16 cellular contexts compared by ENCODE assay signal in genomic region chr1:116827607-116828125, GRCh38.
A peak's percentile ranks its signal among the peaks of the same experiment; 100 is the strongest.
DNase-seq lines count a peak whose midpoint lies in the region; ATAC-seq, FAIRE-seq and TF ChIP-seq lines count a peak whose summit lies in the region.
"Had no signal": no experiment of that assay in that cellular context is flagged by ENCODE, and none has a peak within 500 bp of the region (broad histone marks: within the 10 kb centered on the region; RNA-seq: fewer than 3 reads in every experiment).

No MANE protein-coding gene starts in this region.

- H3K4me3 Mint-ChIP-seq in activated T-cell treated with anti-CD3 and anti-CD28 coated beads, Interleukin-2, amount 50 U/mL, for 72 hours: peak overlapping the region; percentile 79 to 83
- no peak overlapping the region for H3K4me3 Mint-ChIP-seq in stimulated activated naive B cell treated with anti-CD40 and anti-IgM and Interleukin-4, amounts not matched to agents 10 μg/mL and 1 μg/mL and 100 μg/mL, for 72 hours

- H3K4me3 ChIP-seq in GM12878: no peak overlapping the region
- H3K4me3 ChIP-seq in Karpas-422 (ENCODE audit: low read length): no peak overlapping the region
- no peak overlapping the region for H3K4me3 ChIP-seq in foreskin fibroblast (ENCODE audit: low read depth in 1 of 2, low read length in 2 of 2)
- H3K4me3 ChIP-seq: gastroesophageal sphincter, tibial nerve had no signal

- H3K27ac Mint-ChIP-seq in activated T-cell treated with anti-CD3 and anti-CD28 coated beads, Interleukin-2, amount 50 U/mL, for 72 hours: peak overlapping the region; percentile 93
- H3K27ac Mint-ChIP-seq in stimulated activated naive B cell treated with anti-CD40 and anti-IgM and Interleukin-4, amounts not matched to agents 10 μg/mL and 1 μg/mL and 100 μg/mL, for 72 hours: peak overlapping the region; percentile 78
- H3K27ac Mint-ChIP-seq: progenitor cell of endocrine pancreas had no signal

- CTCF ChIA-PET in GM12878 (lab: Yijun Ruan, JAX): interaction anchor here (0.8 to 6.5 kb wide), 17 partner anchors 8 to 250 kb away, joined by 3 to 68 read pairs (median 6); partner anchors contain the start of gene TTF2

- no peaks in the 10 kb centered on the region for H3K9me2 ChIP-seq in Karpas-422 (replicated peaks; ENCODE audit: insufficient read depth, low read length)

- H3K27me3 Mint-ChIP-seq in activated T-cell treated with anti-CD3 and anti-CD28 coated beads, Interleukin-2, amount 50 U/mL, for 72 hours (ENCODE audit: low read depth): no peaks in the 10 kb centered on the region
- peaks cover 4 to 8% of the 10 kb centered on the region in 2 donors for H3K27me3 Mint-ChIP-seq in stimulated activated naive B cell treated with anti-CD40 and anti-IgM and Interleukin-4, amounts not matched to agents 10 μg/mL and 1 μg/mL and 100 μg/mL, for 72 hours
- H3K27me3 Mint-ChIP-seq: progenitor cell of endocrine pancreas had no signal

- no peaks in the 10 kb centered on the region; the same call in 1 of the 3 replicates for H3K9me3 ChIP-seq in GM12878 (replicated peaks; ENCODE audit: control insufficient read depth, insufficient read depth, low read length)
- H3K9me3 ChIP-seq in Karpas-422 (ENCODE audit: low read length): no peaks in the 10 kb centered on the region
- H3K9me3 ChIP-seq: gastroesophageal sphincter, tibial nerve had no signal

- peaks cover 23% of the 10 kb centered on the region for H3K4me1 ChIP-seq in GM12878 (ENCODE audit: control insufficient read depth, insufficient read depth, low read length)
- no peaks in the 10 kb centered on the region for H3K4me1 ChIP-seq in Karpas-422 (ENCODE audit: low read length)
- H3K4me1 ChIP-seq: tibial nerve had no signal

- H3K4me1 Mint-ChIP-seq in activated T-cell treated with anti-CD3 and anti-CD28 coated beads, Interleukin-2, amount 50 U/mL, for 72 hours (ENCODE audit: low read depth): peaks cover 90% of the 10 kb centered on the region
- peaks cover 11 to 16% of the 10 kb centered on the region in 2 donors for H3K4me1 Mint-ChIP-seq in stimulated activated naive B cell treated with anti-CD40 and anti-IgM and Interleukin-4, amounts not matched to agents 10 μg/mL and 1 μg/mL and 100 μg/mL, for 72 hours

- H3K27ac ChIP-seq in GM12878 (ENCODE audit: control insufficient read depth, insufficient read depth) (peak overlapping the region; percentile 22; the same call in 1 of the 2 replicates), Karpas-422 (ENCODE audit: low read length) (no peak overlapping the region)
- H3K27ac ChIP-seq: gastroesophageal sphincter, tibial nerve had no signal

- H3K36me3 ChIP-seq in GM12878 (ENCODE audit: control insufficient read depth in 2 of 2, insufficient read depth in 2 of 2, low read length in 1 of 2) (no peaks in the 10 kb centered on the region), Karpas-422 (ENCODE audit: insufficient read depth, low read length) (no peaks in the 10 kb centered on the region)
- H3K36me3 ChIP-seq: gastroesophageal sphincter, tibial nerve had no signal

- SMC1A ChIA-PET in GM12878 (lab: Charles Lee; ENCODE audit: uncharacterized antibody, unreplicated experiment): interaction anchor here (0.6 to 5.7 kb wide), 34 partner anchors 8 to 259 kb away, joined by 3 to 80 read pairs (median 8); partner anchors contain the start of gene TTF2

- no peak; the same call in 1 of the 2 replicates for TF ChIP-seq RAD21 in GM12878 (IDR thresholded peaks at IDR 0.05; ENCODE audit: insufficient read depth, low read depth, low read length)

- no peaks in the 10 kb centered on the region for H4K20me1 ChIP-seq in GM12878 (ENCODE audit: control insufficient read depth, insufficient read depth)
- H4K20me1 ChIP-seq in Karpas-422 (ENCODE audit: insufficient read depth, low read depth, low read length): no peaks in the 10 kb centered on the region

- POLR2A ChIA-PET in GM12878 (lab: Charles Lee): interaction anchor here (0.5 to 3.8 kb wide), 18 partner anchors 10 to 233 kb away, joined by 3 to 19 read pairs (median 6); partner anchors contain the start of gene TTF2

- TSS peak; percentile 94 for BruUV-seq in GM12878 (replicated peaks; lab: Mats Ljungman, UMichigan)

- TF ChIP-seq POLR2A in GM12878 (IDR thresholded peaks at IDR 0.05; ENCODE audit: low read depth, low read length): no peak

- no peak for FAIRE-seq in GM12878 (lab: Jason Lieb, UNC)
- FAIRE-seq: bronchial epithelial cell, islet of Langerhans had no signal

- no peaks in the 10 kb centered on the region for H3K79me2 ChIP-seq in GM12878 (ENCODE audit: control insufficient read depth, insufficient read depth, low read length)
- no peaks in the 10 kb centered on the region for H3K79me2 ChIP-seq in Karpas-422 (ENCODE audit: low read length)

- ATAC-seq in activated T-cell treated with anti-CD3 and anti-CD28 coated beads, Interleukin-2, amount 50 U/mL, for 72 hours (replicated peaks in 1 of 2): peak; percentile 6 to 20
- ATAC-seq in HG03520 (IDR thresholded peaks at IDR 0.05; ENCODE audit: unreplicated experiment) (peak; percentile 4), GM12878 (peak; percentile 45)
- peak; percentile 7 to 37 for ATAC-seq in stimulated activated naive B cell treated with anti-CD40 and anti-IgM and Interleukin-4, amounts not matched to agents 10 μg/mL and 1 μg/mL and 100 μg/mL, for 72 hours (replicated peaks)
- ATAC-seq: gastroesophageal sphincter had no signal

- 56% methylated on average over 2 of the region's 2 CpGs for WGBS in GM12878 (ENCODE audit: insufficient coverage, insufficient replicate concordance, low lambda C conversion rate, missing lambda C conversion rate)

- H3K27me3 ChIP-seq in GM12878 (replicated peaks in 1 of 2; ENCODE audit: control insufficient read depth in 2 of 2, insufficient read depth in 2 of 2, low read length in 1 of 2) (no peaks in the 10 kb centered on the region; a peak in 1 of 4 replicates), Karpas-422 (ENCODE audit: low read length) (no peaks in the 10 kb centered on the region)
- H3K27me3 ChIP-seq: gastroesophageal sphincter, tibial nerve had no signal

- peaks cover 2 to 11% of the 10 kb centered on the region in 2 donors for H3K9me3 Mint-ChIP-seq in activated T-cell treated with anti-CD3 and anti-CD28 coated beads, Interleukin-2, amount 50 U/mL, for 72 hours
- H3K9me3 Mint-ChIP-seq in stimulated activated naive B cell treated with anti-CD40 and anti-IgM and Interleukin-4, amounts not matched to agents 10 μg/mL and 1 μg/mL and 100 μg/mL, for 72 hours: peaks cover 0 to 1% of the 10 kb centered on the region in 2 donors

- H3K9ac ChIP-seq in GM12878 (ENCODE audit: control insufficient read depth, insufficient read depth, low read length): no peak overlapping the region
- H3K9ac ChIP-seq in Karpas-422 (ENCODE audit: low read length): no peak overlapping the region

- H3K4me2 ChIP-seq in GM12878 (ENCODE audit: control insufficient read depth, insufficient read depth) (peak overlapping the region; percentile 36; the same call in 1 of the 2 replicates), Karpas-422 (ENCODE audit: low read depth, low read length, poor library complexity, severe bottlenecking) (no peak overlapping the region)

- no peak for DNase-seq in activated T-cell treated with anti-CD3 and anti-CD28 coated beads, Interleukin-2, amount 50 U/mL, for 72 hours
- DNase-seq in activated T-cell treated with anti-CD3 and anti-CD28 coated beads for 4 hours: no peak
- no peak for DNase-seq in GM12878 (ENCODE audit: low read depth, low spot score)
- no peak for DNase-seq in stimulated activated naive B cell treated with anti-CD40 and anti-IgM and Interleukin-4, amounts not matched to agents 10 μg/mL and 1 μg/mL and 100 μg/mL, for 72 hours
- DNase-seq in Karpas-422: no peak
- no peak for DNase-seq in NCI-H146 treated with DMSO at 0.1 percent for 48 hours (lab: John Stamatoyannopoulos, UW; ENCODE audit: unreplicated experiment)
- DNase-seq in foreskin fibroblast: no peak
- DNase-seq: DMS79, KG1, NCI-H774 had no signal

- H3K36me3 Mint-ChIP-seq in activated T-cell treated with anti-CD3 and anti-CD28 coated beads, Interleukin-2, amount 50 U/mL, for 72 hours (ENCODE audit: insufficient read depth in 2 of 2): peaks cover 10 to 13% of the 10 kb centered on the region in 2 donors
- no peaks in the 10 kb centered on the region for H3K36me3 Mint-ChIP-seq in stimulated activated naive B cell treated with anti-CD40 and anti-IgM and Interleukin-4, amounts not matched to agents 10 μg/mL and 1 μg/mL and 100 μg/mL, for 72 hours

- no peak for TF ChIP-seq EP300 in GM12878 (IDR thresholded peaks at IDR 0.05; ENCODE audit: borderline replicate concordance in 1 of 2, control insufficient read depth in 1 of 2, low read depth in 2 of 2, low read length in 2 of 2)

- TF ChIP-seq CTCF in GM12878 (IDR thresholded peaks at IDR 0.05 in 2 of 3, conservative IDR thresholded peaks at IDR 0.05 in 1 of 3; ENCODE audit: control insufficient read depth in 2 of 3, extremely low read depth in 1 of 3, insufficient read depth in 1 of 3, low read depth in 3 of 3, low read length in 3 of 3) (no peak), foreskin fibroblast (IDR thresholded peaks at IDR 0.05; ENCODE audit: low read depth, low read length) (no peak)

- RAD21 ChIA-PET in GM12878 (lab: Charles Lee; ENCODE audit: unreplicated experiment): interaction anchor here (0.7 to 6.1 kb wide), 29 partner anchors 9 to 301 kb away, joined by 3 to 96 read pairs (median 8); partner anchors contain the start of genes CD101, IGSF3 and TTF2

- in situ Hi-C loops in GM12878 (cut with MboI): no loop called here

- intact Hi-C loops in GM12878 (cut with micrococcal nuclease; ENCODE audit: unreplicated experiment): loop anchor here (1.0 to 5.0 kb wide), 5 partner anchors 51 to 270 kb away; partner anchors contain the start of genes CD101 and TTF2

- no peak overlapping the region; the same call in 1 of the 2 replicates for H2AFZ ChIP-seq in GM12878 (ENCODE audit: control insufficient read depth, low read depth, low read length)
- H2AFZ ChIP-seq in Karpas-422 (ENCODE audit: low read length): no peak overlapping the region

TF ChIP-seq in GM12878, 131 proteins besides CTCF, POLR2A, EP300 and RAD21 (continues in another document):
- TF ChIP-seq SPI1 (IDR thresholded peaks at IDR 0.05; ENCODE audit: borderline replicate concordance, insufficient read depth, low read depth, low read length) (no peak), KLF5 (IDR thresholded peaks at IDR 0.05; ENCODE audit: partially characterized antibody) (peak; percentile 5), SMARCA5 (IDR thresholded peaks at IDR 0.05) (no peak), ZZZ3 (IDR thresholded peaks at IDR 0.05; ENCODE audit: control insufficient read depth, insufficient read length, low read depth) (no peak), SUPT20H (IDR thresholded peaks at IDR 0.05; ENCODE audit: borderline replicate concordance, control insufficient read depth, low read depth, low read length) (no peak), MTA3 (IDR thresholded peaks at IDR 0.05; ENCODE audit: borderline replicate concordance, low read length) (0 out of 2 replicates have a peak, but pooled peaks have one; percentile 7), IKZF2 (IDR thresholded peaks at IDR 0.05) (peak in 1 of 2 experiments; percentile 28; a peak in 1 of 4 replicates)

Comparison
In these comparisons a context has a peak if more than half of its experiments do, and no peak if none do; other contexts are left out.
1. H3K4me3 Mint-ChIP-seq: peak in activated T-cell treated with anti-CD3 and anti-CD28 coated beads, Interleukin-2, amount 50 U/mL, for 72 hours (2 of 2); none in stimulated activated naive B cell treated with anti-CD40 and anti-IgM and Interleukin-4, amounts not matched to agents 10 μg/mL and 1 μg/mL and 100 μg/mL, for 72 hours (0 of 2).
2. Peak in every context shown above with its lines, with median percentiles within 50 percentile points of each other: ATAC-seq.